In the genomic region with DNA sequence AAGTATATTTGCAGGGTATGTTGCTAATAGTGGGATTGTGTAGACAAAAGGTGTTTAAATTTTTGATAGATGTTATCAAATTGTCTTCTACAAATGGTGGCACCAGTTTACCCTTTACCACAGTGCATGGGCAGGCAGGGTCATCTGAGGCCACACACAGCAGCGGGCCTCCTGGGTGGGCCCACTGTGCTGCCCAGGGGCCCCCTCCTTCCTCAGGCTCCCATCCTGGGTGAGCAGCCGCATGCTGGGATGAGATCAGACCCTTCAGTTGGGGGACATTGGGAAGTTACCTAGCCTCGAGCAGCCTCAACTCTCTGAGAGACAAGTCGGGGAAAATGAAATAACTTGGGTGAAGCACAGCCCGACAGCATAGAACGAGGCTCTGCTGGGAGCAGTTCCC, we compare ENCODE assay signal across 26 cellular contexts. TPM values are rescaled to one million over a fixed set of nuclear protein-coding genes. Genes with fewer than 3 reads are reported as not detected.
A peak's percentile ranks its signal among the peaks of the same experiment; 100 is the strongest.
DNase-seq lines count a peak whose midpoint lies in the region; ATAC-seq, FAIRE-seq and TF ChIP-seq lines count a peak whose summit lies in the region.
"Had no signal": no experiment of that assay in that cellular context is flagged by ENCODE, and none has a peak within 500 bp of the region (broad histone marks: within the 10 kb centered on the region; RNA-seq: fewer than 3 reads in every experiment).

No MANE protein-coding gene starts in this region.

- H3K27me3 ChIP-seq in HepG2 (ENCODE audit: control insufficient read depth in 1 of 2, insufficient read depth in 2 of 2, low read length in 2 of 2), result peaks cover 1 to 30% of the 10 kb centered on the region in 2 experiments; a peak in 1 of 5 replicates
- H3K27me3 ChIP-seq in right lobe of liver, result no peaks in the 10 kb centered on the region
- no peaks in the 10 kb centered on the region for H3K27me3 ChIP-seq in vagina

- no peak for DNase-seq in HepG2 (ENCODE audit: low spot score)
- DNase-seq in right lobe of liver, result no peak
- DNase-seq in left lobe of liver (ENCODE audit: low spot score), result peak; percentile 12
- peak; percentile 25 for DNase-seq in posterior vena cava (ENCODE audit: low spot score)
- DNase-seq in vagina (ENCODE audit: extremely low spot score in 2 of 2), result peak; percentile 34 to 52
- DNase-seq in SW 1271 (lab: John Stamatoyannopoulos, UW), result no peak
- DNase-seq: 8988T; ACHN; AML-193; C1 segment of cervical spinal cord; Calu3; CD4-positive, alpha-beta memory T cell; COR-L47; DMS53; DMS79 treated with DMSO at 0.1 percent for 48 hours; GF-D8; GOT3; HFFc6 had no signal

- BruUV-seq in HepG2 (replicated peaks; lab: Mats Ljungman, UMichigan), result no TSS peak

- H3K9ac ChIP-seq in HepG2 (ENCODE audit: insufficient read depth, low read depth, low read length), result no peak overlapping the region

- H3K36me3 ChIP-seq in HepG2 (replicated peaks in 1 of 2; ENCODE audit: control insufficient read depth in 1 of 2, insufficient read depth in 2 of 2, low read length in 2 of 2) (no peaks in the 10 kb centered on the region), right lobe of liver (no peaks in the 10 kb centered on the region), vagina (no peaks in the 10 kb centered on the region)
- H3K36me3 ChIP-seq: HAP-1 had no signal

- H3K4me2 ChIP-seq in HepG2 (ENCODE audit: low read depth, low read length), result no peak overlapping the region
- H3K4me2 ChIP-seq: A549 had no signal

- no peak for TF ChIP-seq CTCF in HepG2 (CRISPR knock-in tag; IDR thresholded peaks at IDR 0.05)
- TF ChIP-seq CTCF in right lobe of liver (IDR thresholded peaks at IDR 0.05), result no peak
- no peak for TF ChIP-seq CTCF in vagina (IDR thresholded peaks at IDR 0.05)

- no peak for TF ChIP-seq RAD21 in HepG2 (CRISPR knock-in tag; IDR thresholded peaks at IDR 0.05)

- TF ChIP-seq POLR2A in HepG2 (IDR thresholded peaks at IDR 0.05; ENCODE audit: insufficient read depth in 1 of 2, low read depth in 2 of 2, low read length in 2 of 2) (no peak), right lobe of liver (IDR thresholded peaks at IDR 0.05) (no peak), vagina (IDR thresholded peaks at IDR 0.05) (no peak)

- WGBS in HepG2 (ENCODE audit: low lambda C conversion rate), result 41% methylated on average over 6 of the region's 6 CpGs
- WGBS in right lobe of liver (ENCODE audit: insufficient coverage, low coverage, low lambda C conversion rate, missing lambda C conversion rate), result 60% methylated on average over 1 of the region's 6 CpGs

- in situ Hi-C loops in HepG2 (cut with HindIII; ENCODE audit: extremely low pct_ligation_motif_present, low pct_unique_long_range_greater_than_20kb), result no loop called here

- POLR2A ChIA-PET in HepG2 (lab: Yijun Ruan, JAX), result no interaction called here

- no peak overlapping the region for H3K4me3 ChIP-seq in HepG2 (replicated peaks in 1 of 3; ENCODE audit: insufficient read depth in 1 of 3, low read depth in 2 of 3, low read length in 3 of 3)
- no peak overlapping the region for H3K4me3 ChIP-seq in right lobe of liver
- H3K4me3 ChIP-seq in vagina, result no peak overlapping the region
- H3K4me3 ChIP-seq: A549, HAP-1 had no signal

- no peak overlapping the region for H2AFZ ChIP-seq in HepG2 (ENCODE audit: low read length)

- peaks cover 17% of the 10 kb centered on the region for H3K4me1 ChIP-seq in HepG2 (ENCODE audit: insufficient read depth, low read length)
- H3K4me1 ChIP-seq in right lobe of liver, result no peaks in the 10 kb centered on the region
- peaks cover 8% of the 10 kb centered on the region for H3K4me1 ChIP-seq in vagina
- H3K4me1 ChIP-seq: HAP-1 had no signal

- CTCF ChIA-PET in HepG2 (lab: Yijun Ruan, JAX; ENCODE audit: low intra/inter-chr PET ratio, low total read pairs), result no interaction called here

- FAIRE-seq in HepG2 (lab: Jason Lieb, UNC), result no peak
- FAIRE-seq: A549, GM12891, GM18507, H54 had no signal

- ATAC-seq in HepG2 (no peak), right lobe of liver (no peak), left lobe of liver (no peak), GM19023 (IDR thresholded peaks at IDR 0.05; ENCODE audit: unreplicated experiment) (no peak), HG02884 (IDR thresholded peaks at IDR 0.05; ENCODE audit: unreplicated experiment) (no peak)
- ATAC-seq: A549 had no signal

- intact Hi-C loops in HepG2 (cut with micrococcal nuclease; ENCODE audit: unreplicated experiment), result no loop called here
- intact Hi-C loops in right lobe of liver (cut with DNase I), result no loop called here
- intact Hi-C loops in posterior vena cava (cut with DNase I), result no loop called here
- intact Hi-C loops in vagina (cut with DNase I), result no loop called here

- H3K79me2 ChIP-seq in HepG2 (ENCODE audit: insufficient read depth, low read length), result no peaks in the 10 kb centered on the region

- H3K27ac ChIP-seq in HepG2 (ENCODE audit: extremely low read length, insufficient read depth, low read length), result no peak overlapping the region
- H3K27ac ChIP-seq in right lobe of liver, result no peak overlapping the region
- no peak overlapping the region for H3K27ac ChIP-seq in vagina
- H3K27ac ChIP-seq: A549 had no signal

- no peaks in the 10 kb centered on the region for H4K20me1 ChIP-seq in HepG2 (ENCODE audit: insufficient read depth, low read length)

- H3K9me3 ChIP-seq in HepG2 (ENCODE audit: low read length) (no peaks in the 10 kb centered on the region), right lobe of liver (no peaks in the 10 kb centered on the region), vagina (no peaks in the 10 kb centered on the region)
- H3K9me3 ChIP-seq: HAP-1 had no signal

- TF ChIP-seq EP300 in HepG2 (IDR thresholded peaks at IDR 0.05; ENCODE audit: low read depth in 2 of 2, low read length in 2 of 2) (no peak), HepG2 (CRISPR knock-in tag; IDR thresholded peaks at IDR 0.05; ENCODE audit: borderline replicate concordance) (no peak)

TF ChIP-seq in HepG2, 621 proteins besides CTCF, POLR2A, EP300 and RAD21:
- TF ChIP-seq ZNF256 (CRISPR knock-in tag; conservative IDR thresholded peaks at IDR 0.05) (no peak), ZNF543 (CRISPR knock-in tag; IDR thresholded peaks at IDR 0.05) (peak; percentile 99)

RNA-seq across cellular contexts. Expression of gene MYO7B, which starts 9.7 kb away (rescaled TPM):
- total RNA-seq in HepG2 (2016; rRNA removed; fragmentation: Illumina TruSeq; extraction: Trizol), result not detected in 2 replicates
- total RNA-seq in HepG2 (2016; cell fraction: cytosol; rRNA removed; fragmentation: Illumina TruSeq; extraction: Trizol; ENCODE audit: low read depth), result not detected in 2 replicates
- total RNA-seq in HepG2 (2016; cell fraction: insoluble cytoplasmic fraction; rRNA removed; fragmentation: Illumina TruSeq; extraction: Trizol), result not detected in 2 replicates
- total RNA-seq in HepG2 (2016; cell fraction: membrane; rRNA removed; fragmentation: Illumina TruSeq; extraction: Trizol), result not detected in 2 replicates
- not detected in 2 replicates for total RNA-seq in HepG2 (2016; cell fraction: nucleus; rRNA removed; fragmentation: Illumina TruSeq; extraction: Trizol)
- polyA plus RNA-seq in HepG2 (2011; rRNA removed), result 0.03 TPM in 1 of 2 replicates, not detected in the other
- 0.01 TPM in 1 of 2 replicates, not detected in the other for polyA plus RNA-seq in HepG2 (2011; cell fraction: cytosol; rRNA removed)
- 0.11 and 0.12 TPM in 2 replicates for polyA plus RNA-seq in HepG2 (2011; cell fraction: nucleus; rRNA removed)
- polyA plus RNA-seq in HepG2 (2012), result not detected in 2 replicates
- polyA plus RNA-seq in HepG2 (2016; cell fraction: cytosol; fragmentation: Illumina TruSeq; extraction: Trizol; ENCODE audit: low read depth), result not detected in 2 replicates
- not detected in 2 replicates for polyA plus RNA-seq in HepG2 (2016; cell fraction: insoluble cytoplasmic fraction; fragmentation: Illumina TruSeq; extraction: Trizol; ENCODE audit: low read depth)
- not detected in 2 replicates for polyA plus RNA-seq in HepG2 (2016; cell fraction: membrane; fragmentation: Illumina TruSeq; extraction: Trizol; ENCODE audit: low read depth)
- polyA plus RNA-seq in HepG2 (2016; cell fraction: nucleus; fragmentation: Illumina TruSeq; extraction: Trizol; ENCODE audit: insufficient read depth, low read depth), result not detected in 2 replicates
- 0.02 TPM in 1 of 2 replicates, not detected in the other for polyA minus RNA-seq in HepG2 (2011; rRNA and poly(A)+ RNA removed; ENCODE audit: low replicate concordance)
- not detected in 2 replicates for polyA minus RNA-seq in HepG2 (2011; cell fraction: cytosol; rRNA and poly(A)+ RNA removed)
- not detected in 2 replicates for polyA minus RNA-seq in HepG2 (2011; cell fraction: nucleus; rRNA and poly(A)+ RNA removed)
- total RNA-seq in right lobe of liver, result 1 to 10 TPM in 2 of 6 experiments, under 1 TPM in 3, not detected in 1; 0.21 to 2.7 (median 0.37) TPM
- 0.63 TPM for total RNA-seq in left lobe of liver
- total RNA-seq in posterior vena cava, result under 1 TPM; 0.67 to 0.79 TPM
- total RNA-seq in vagina, result not detected
- total RNA-seq: CD4-positive, alpha-beta memory T cell; G401 had no signal
- polyA plus RNA-seq: CD4-positive, alpha-beta memory T cell had no signal

RNA-seq across cellular contexts. Expression of gene IWS1, which starts 18.9 kb away (rescaled TPM):
- total RNA-seq in HepG2 (2016; rRNA removed; fragmentation: Illumina TruSeq; extraction: Trizol) (62.3 and 90.2 TPM in 2 replicates), right lobe of liver (10 to 100 TPM; 15.7 to 27.9 (median 20.1) TPM), left lobe of liver (19.1 TPM), posterior vena cava (10 to 100 TPM; 31.0 to 35.4 TPM), vagina (40.8 TPM)
- total RNA-seq in HepG2 (2016; cell fraction: cytosol; rRNA removed; fragmentation: Illumina TruSeq; extraction: Trizol; ENCODE audit: low read depth), result 6.7 and 7.7 TPM in 2 replicates
- 62.9 and 85.5 TPM in 2 replicates for total RNA-seq in HepG2 (2016; cell fraction: insoluble cytoplasmic fraction; rRNA removed; fragmentation: Illumina TruSeq; extraction: Trizol)
- total RNA-seq in HepG2 (2016; cell fraction: membrane; rRNA removed; fragmentation: Illumina TruSeq; extraction: Trizol), result 17.1 and 18.1 TPM in 2 replicates
- total RNA-seq in HepG2 (2016; cell fraction: nucleus; rRNA removed; fragmentation: Illumina TruSeq; extraction: Trizol), result 52.7 and 54.8 TPM in 2 replicates
- polyA plus RNA-seq in HepG2 (2011; rRNA removed), result 25.7 and 28.9 TPM in 2 replicates
- polyA plus RNA-seq in HepG2 (2011; cell fraction: cytosol; rRNA removed), result 16.1 and 24.8 TPM in 2 replicates
- 17.9 and 22.5 TPM in 2 replicates for polyA plus RNA-seq in HepG2 (2011; cell fraction: nucleus; rRNA removed)
- 43.1 and 48.6 TPM in 2 replicates for polyA plus RNA-seq in HepG2 (2012)
- polyA plus RNA-seq in HepG2 (2016; cell fraction: cytosol; fragmentation: Illumina TruSeq; extraction: Trizol; ENCODE audit: low read depth), result 4.3 and 4.7 TPM in 2 replicates
- 87.1 and 88.3 TPM in 2 replicates for polyA plus RNA-seq in HepG2 (2016; cell fraction: insoluble cytoplasmic fraction; fragmentation: Illumina TruSeq; extraction: Trizol; ENCODE audit: low read depth)
- 9.9 and 10.2 TPM in 2 replicates for polyA plus RNA-seq in HepG2 (2016; cell fraction: membrane; fragmentation: Illumina TruSeq; extraction: Trizol; ENCODE audit: low read depth)
- 60.9 and 64.3 TPM in 2 replicates for polyA plus RNA-seq in HepG2 (2016; cell fraction: nucleus; fragmentation: Illumina TruSeq; extraction: Trizol; ENCODE audit: insufficient read depth, low read depth)
- 7.4 and 11.6 TPM in 2 replicates for polyA minus RNA-seq in HepG2 (2011; rRNA and poly(A)+ RNA removed; ENCODE audit: low replicate concordance)
- 28.7 and 30.0 TPM in 2 replicates for polyA minus RNA-seq in HepG2 (2011; cell fraction: cytosol; rRNA and poly(A)+ RNA removed)
- polyA minus RNA-seq in HepG2 (2011; cell fraction: nucleus; rRNA and poly(A)+ RNA removed), result 43.5 and 63.2 TPM in 2 replicates

Comparison
In these comparisons a context has a peak if more than half of its experiments do, and no peak if none do; other contexts are left out.
1. DNase-seq: peak in left lobe of liver (single experiment), posterior vena cava (single experiment) and vagina (2 of 2); none in HepG2 (single experiment), right lobe of liver (0 of 3) and SW 1271 (0 of 2).